Comparison of ENCODE assay signal across 33 cellular contexts in genomic region chr7:102197599-102197998, GRCh38.
DNase-seq lines count a peak whose midpoint lies in the region; ATAC-seq and TF ChIP-seq lines count a peak whose summit lies in the region.
"Had no signal": no experiment of that assay in that cellular context is flagged by ENCODE, and none has a peak within 500 bp of the region (broad histone marks: within the 10 kb centered on the region; RNA-seq: fewer than 3 reads in every experiment).

No MANE protein-coding gene starts in this region.

- no peak overlapping the region for H2BK5ac ChIP-seq in H9 (ENCODE audit: insufficient read length, low read length)

- POLR2A ChIA-PET in HEK293 (lab: Yijun Ruan, JAX) (no interaction called here), PC-3 (lab: Charles Lee; ENCODE audit: unreplicated experiment) (no interaction called here)

- TF ChIP-seq CTCF in H9 (conservative IDR thresholded peaks at IDR 0.05) = no peak
- TF ChIP-seq CTCF in HEK293 (tag by site-specific recombination; IDR thresholded peaks at IDR 0.05) = no peak
- TF ChIP-seq CTCF in PC-3 (conservative IDR thresholded peaks at IDR 0.05; ENCODE audit: low read depth, low read length) = no peak

- H3K36me3 ChIP-seq in HEK293 (ENCODE audit: control insufficient read depth in 2 of 2, insufficient read depth in 1 of 2, low read length in 2 of 2) (peaks cover 16 to 49% of the 10 kb centered on the region in 2 experiments; a peak in 2 of 3 replicates), PC-3 (ENCODE audit: low read depth, low read length) (peaks cover 9% of the 10 kb centered on the region)

- no peak overlapping the region for H3K4ac ChIP-seq in H9 (ENCODE audit: low read depth, low read length)

- WGBS in H9 (ENCODE audit: extremely low coverage, insufficient read length, low lambda C conversion rate) = no CpG with 5 or more reads among the region's 12 CpGs

- no peak for DNase-seq in H9
- DNase-seq in PC-3 = no peak
- no peak for DNase-seq in NCI-H2029 (lab: John Stamatoyannopoulos, UW)
- no peak for DNase-seq in H4 (ENCODE audit: low spot score)
- DNase-seq: 8988T; ACHN; AML-193; BE2C; C1 segment of cervical spinal cord; Caco-2; Calu3; CD4-positive, alpha-beta memory T cell; CD4-positive, alpha-beta T cell; CD4-positive, CD25-positive, alpha-beta regulatory T cell; CD8-positive, alpha-beta memory T cell; CD8-positive, alpha-beta T cell; COR-L47; DMS 273 treated with DMSO at 0.1 percent for 48 hours; DMS153; DMS53; DMS79; DMS79 treated with DMSO at 0.1 percent for 48 hours; DND-41; EL had no signal

- H3K9me3 Mint-ChIP-seq in H9 = no peaks in the 10 kb centered on the region
- H3K9me3 Mint-ChIP-seq: CD14-positive monocyte; CD4-positive, alpha-beta memory T cell; CD4-positive, alpha-beta T cell; CD4-positive, CD25-positive, alpha-beta regulatory T cell; CD8-positive, alpha-beta memory T cell; CD8-positive, alpha-beta T cell had no signal

- H3K23me2 ChIP-seq in H9 (ENCODE audit: insufficient read length, low read depth, low read length, poor library complexity, severe bottlenecking) = no peaks in the 10 kb centered on the region

- peak; percentile 55 for ATAC-seq in PC-3
- no peak for ATAC-seq in GM21717 (IDR thresholded peaks at IDR 0.05; ENCODE audit: unreplicated experiment)
- ATAC-seq: A549; CD8-positive, alpha-beta T cell had no signal

- H2BK15ac ChIP-seq in H9 (ENCODE audit: low read depth, low read length) = no peak overlapping the region

- no peak overlapping the region for H3K4me2 ChIP-seq in H9 (ENCODE audit: insufficient read depth, insufficient read length, low read length)
- no peak overlapping the region for H3K4me2 ChIP-seq in PC-3 (ENCODE audit: low read length)
- H3K4me2 ChIP-seq: A549; BLaER1; BLaER1 treated with 17β-estradiol and CSF1 and Interleukin-3, amounts not matched to agents 10 nM and 100 nM had no signal

- H4K8ac ChIP-seq in H9 (replicated peaks; ENCODE audit: insufficient read length, low read depth, low read length) = no peak overlapping the region

- intact Hi-C loops in PC-3 (cut with micrococcal nuclease) = no loop called here

- H3K4me3 ChIP-seq in HEK293 (ENCODE audit: low read depth, low read length) = no peak overlapping the region
- H3K4me3 ChIP-seq in PC-3 (ENCODE audit: low read length) = no peak overlapping the region
- H3K4me3 ChIP-seq: A549; BLaER1; BLaER1 treated with 17β-estradiol and CSF1 and Interleukin-3, amounts not matched to agents 10 nM and 100 nM had no signal

- no peak overlapping the region for H2BK12ac ChIP-seq in H9 (ENCODE audit: insufficient read length, low read depth, low read length)

- peaks cover 22 to 88% (median 74%) of the 10 kb centered on the region in 3 experiments for H3K36me3 Mint-ChIP-seq in H9 (ENCODE audit: insufficient read depth in 1 of 3, low read depth in 3 of 3)

- no peaks in the 10 kb centered on the region for H3K27me3 Mint-ChIP-seq in H9 (ENCODE audit: low read depth)
- H3K27me3 Mint-ChIP-seq: B cell; CD4-positive, alpha-beta memory T cell; CD4-positive, alpha-beta T cell; CD4-positive, CD25-positive, alpha-beta regulatory T cell; CD8-positive, alpha-beta memory T cell had no signal

- H3K9ac ChIP-seq in H9 (ENCODE audit: extremely low read depth, insufficient read length, low read length) (no peak overlapping the region), PC-3 (ENCODE audit: low read length) (no peak overlapping the region)
- H3K9ac ChIP-seq: BLaER1; BLaER1 treated with 17β-estradiol and CSF1 and Interleukin-3, amounts not matched to agents 10 nM and 100 nM had no signal

- no peak overlapping the region for H3K23ac ChIP-seq in H9 (ENCODE audit: insufficient read length, low read depth, low read length)

- H3K56ac ChIP-seq in H9 (ENCODE audit: insufficient read length, low read depth, low read length) = no peak overlapping the region

- CTCF ChIA-PET in HEK293 (lab: Yijun Ruan, JAX) (no interaction called here), PC-3 (lab: Charles Lee) (no interaction called here)

- no peak overlapping the region for H2BK20ac ChIP-seq in H9 (ENCODE audit: low read depth, low read length, poor library complexity, severe bottlenecking)

- H2BK120ac ChIP-seq in H9 (ENCODE audit: low read depth, low read length, poor library complexity, severe bottlenecking) = no peak overlapping the region

- H3K79me2 ChIP-seq in H9 (ENCODE audit: insufficient read depth, low read length) (no peaks in the 10 kb centered on the region), PC-3 (ENCODE audit: low read length) (no peaks in the 10 kb centered on the region)

- H4K5ac ChIP-seq in H9 (ENCODE audit: insufficient read length, low read depth, low read length) = no peak overlapping the region

- H3K27me3 ChIP-seq in H9 (ENCODE audit: insufficient read depth, low read length) (no peaks in the 10 kb centered on the region), PC-3 (ENCODE audit: low read length) (no peaks in the 10 kb centered on the region)
- H3K27me3 ChIP-seq: BE2C; BLaER1; BLaER1 treated with 17β-estradiol and CSF1 and Interleukin-3, amounts not matched to agents 10 nM and 100 nM had no signal

- no peaks in the 10 kb centered on the region for H3F3A ChIP-seq in PC-3 (ENCODE audit: low read length, unreplicated experiment)

- H4K20me1 ChIP-seq in H9 (ENCODE audit: control insufficient read depth, insufficient read depth, insufficient read length) = no peaks in the 10 kb centered on the region
- no peaks in the 10 kb centered on the region for H4K20me1 ChIP-seq in PC-3 (ENCODE audit: low read length)

- no peaks in the 10 kb centered on the region for H3K4me1 Mint-ChIP-seq in H9
- H3K4me1 Mint-ChIP-seq: B cell; CD14-positive monocyte; CD4-positive, alpha-beta memory T cell; CD4-positive, CD25-positive, alpha-beta regulatory T cell had no signal

- no peak overlapping the region for H3K18ac ChIP-seq in H9 (ENCODE audit: insufficient read length, low read depth, low read length)

- no peak overlapping the region for H3K14ac ChIP-seq in H9 (ENCODE audit: insufficient read depth, low read length)

- no peaks in the 10 kb centered on the region for H3K9me2 ChIP-seq in PC-3 (replicated peaks; ENCODE audit: low read length)

- no peak overlapping the region for H4K91ac ChIP-seq in H9 (ENCODE audit: insufficient read length, low read depth, low read length)

- H2AFZ ChIP-seq in H9 (ENCODE audit: low read length) (no peak overlapping the region), PC-3 (ENCODE audit: low read length) (no peak overlapping the region)

- no peak overlapping the region for H3K4me3 Mint-ChIP-seq in H9
- H3K4me3 Mint-ChIP-seq: B cell; CD14-positive monocyte; CD4-positive, alpha-beta memory T cell; CD4-positive, alpha-beta T cell; CD4-positive, CD25-positive, alpha-beta regulatory T cell; CD8-positive, alpha-beta memory T cell; CD8-positive, alpha-beta T cell had no signal

- no peaks in the 10 kb centered on the region for H3K9me3 ChIP-seq in H9 (ENCODE audit: control insufficient read depth, low read depth, low read length)
- no peaks in the 10 kb centered on the region for H3K9me3 ChIP-seq in HEK293 (ENCODE audit: control insufficient read depth, insufficient read depth, low read depth, low read length)
- no peaks in the 10 kb centered on the region for H3K9me3 ChIP-seq in PC-3 (ENCODE audit: low read length)
- H3K9me3 ChIP-seq: A549; BE2C; BLaER1; BLaER1 treated with 17β-estradiol and CSF1 and Interleukin-3, amounts not matched to agents 10 nM and 100 nM; Caco-2 had no signal

- H3K27ac ChIP-seq in H9 (ENCODE audit: insufficient read length, low read depth, low read length) (no peak overlapping the region), HEK293 (ENCODE audit: extremely low read depth, low read depth, low read length) (no peak overlapping the region), PC-3 (ENCODE audit: low read length) (no peak overlapping the region)
- H3K27ac ChIP-seq: 22Rv1, BLaER1, C4-2B had no signal

- peak overlapping the region in 2 of 3 experiments; percentile 50 to 54; a peak in 1 of 7 replicates for H3K27ac Mint-ChIP-seq in H9
- H3K27ac Mint-ChIP-seq: B cell; CD4-positive, alpha-beta memory T cell; CD4-positive, alpha-beta T cell; CD8-positive, alpha-beta T cell had no signal

- no peak overlapping the region for H2AK5ac ChIP-seq in H9 (ENCODE audit: insufficient read length, low read length)

- no peaks in the 10 kb centered on the region for H3K79me1 ChIP-seq in H9 (ENCODE audit: insufficient read depth, low read depth, low read length, poor library complexity, severe bottlenecking)

- H3T11ph ChIP-seq in H9 (ENCODE audit: low read length) = no peak overlapping the region

- no TSS peak for BruUV-seq in PC-3 (replicated peaks; lab: Mats Ljungman, UMichigan)

- no peaks in the 10 kb centered on the region for H3K4me1 ChIP-seq in H9 (ENCODE audit: insufficient read depth, low read length)
- no peaks in the 10 kb centered on the region for H3K4me1 ChIP-seq in HEK293 (ENCODE audit: control insufficient read depth, insufficient read depth, low read length)
- H3K4me1 ChIP-seq in PC-3 (ENCODE audit: insufficient read depth, low read length) = no peaks in the 10 kb centered on the region
- H3K4me1 ChIP-seq: A549, BE2C, BLaER1, Caco-2 had no signal

TF ChIP-seq in HEK293, 187 proteins besides CTCF, POLR2A, EP300 and RAD21:
- TF ChIP-seq ZNF138 (tag by site-specific recombination; IDR thresholded peaks at IDR 0.05; ENCODE audit: borderline replicate concordance) (no peak), KLF1 (tag by site-specific recombination; IDR thresholded peaks at IDR 0.05) (peak; percentile 67)
TF ChIP-seq in HEK293: peak in this region for 1.
